ENCODE assay signal across 15 cellular contexts in genomic region chr14:71606575-71606974, GRCh38.
A peak's percentile ranks its signal among the peaks of the same experiment; 100 is the strongest.
DNase-seq lines count a peak whose midpoint lies in the region; ATAC-seq and TF ChIP-seq lines count a peak whose summit lies in the region.
"Had no signal": no experiment of that assay in that cellular context is flagged by ENCODE, and none has a peak within 500 bp of the region (broad histone marks: within the 10 kb centered on the region; RNA-seq: fewer than 3 reads in every experiment).

No MANE protein-coding gene starts in this region.

- ATAC-seq in activated CD4-positive, CD25-positive, alpha-beta regulatory T cell treated with anti-CD3 and anti-CD28 coated beads, Interleukin-2, amount 50 U/mL, for 24 hours: peak; percentile 25 to 30
- ATAC-seq in GM18868 (IDR thresholded peaks at IDR 0.05; ENCODE audit: unreplicated experiment) (peak; percentile 39), activated B cell treated with CpG ODN at 0.5 μM for 24 hours (ENCODE audit: low read depth) (no peak)
- no peak for ATAC-seq in naive thymus-derived CD8-positive, alpha-beta T cell
- ATAC-seq: K562 had no signal

- peaks cover 31% of the 10 kb centered on the region for H3K4me1 Mint-ChIP-seq in activated B cell treated with CpG ODN at 0.5 μM for 24 hours
- peaks cover 22 to 38% (median 34%) of the 10 kb centered on the region in 4 donors for H3K4me1 Mint-ChIP-seq in naive thymus-derived CD8-positive, alpha-beta T cell
- H3K4me1 Mint-ChIP-seq in activated naive CD4-positive, alpha-beta T cell treated with anti-CD3 and anti-CD28 coated beads for 36 hours (ENCODE audit: low read depth): peaks cover 33% of the 10 kb centered on the region

- H3K27me3 Mint-ChIP-seq in activated B cell treated with CpG ODN at 0.5 μM for 24 hours: no peaks in the 10 kb centered on the region
- no peaks in the 10 kb centered on the region for H3K27me3 Mint-ChIP-seq in naive thymus-derived CD8-positive, alpha-beta T cell
- H3K27me3 Mint-ChIP-seq in activated naive CD4-positive, alpha-beta T cell treated with anti-CD3 and anti-CD28 coated beads for 36 hours (ENCODE audit: low read depth): no peaks in the 10 kb centered on the region

- H3K9me3 Mint-ChIP-seq in activated B cell treated with CpG ODN at 0.5 μM for 24 hours: peaks cover 2% of the 10 kb centered on the region
- peaks cover 3 to 18% (median 8%) of the 10 kb centered on the region in 9 donors for H3K9me3 Mint-ChIP-seq in naive thymus-derived CD8-positive, alpha-beta T cell
- H3K9me3 Mint-ChIP-seq in activated naive CD4-positive, alpha-beta T cell treated with anti-CD3 and anti-CD28 coated beads for 36 hours: peaks cover 1% of the 10 kb centered on the region

- H3K27ac Mint-ChIP-seq in activated B cell treated with CpG ODN at 0.5 μM for 24 hours: peak overlapping the region; percentile 43
- peak overlapping the region in 1 of 10 donors; percentile 9 for H3K27ac Mint-ChIP-seq in naive thymus-derived CD8-positive, alpha-beta T cell
- no peak overlapping the region for H3K27ac Mint-ChIP-seq in activated naive CD4-positive, alpha-beta T cell treated with anti-CD3 and anti-CD28 coated beads for 36 hours

- no peak for DNase-seq in activated CD4-positive, CD25-positive, alpha-beta regulatory T cell (lab: John Stamatoyannopoulos, UW)
- DNase-seq in activated B cell treated with CpG ODN at 0.5 μM for 24 hours (no peak), NCI-H187 (lab: John Stamatoyannopoulos, UW) (no peak)
- DNase-seq in naive thymus-derived CD8-positive, alpha-beta T cell: no peak
- DNase-seq in activated naive CD4-positive, alpha-beta T cell treated with anti-CD3 and anti-CD28 coated beads for 36 hours: no peak
- no peak for DNase-seq in stimulated activated CD4-positive, alpha-beta T cell treated with anti-CD3 and anti-CD28 coated beads, Interleukin-15, amount 100 ng/mL, for 24 hours
- DNase-seq: 8988T, NCI-H1105, NCI-H1694 treated with DMSO at 0.1 percent for 48 hours, NCI-H2171, NCI-H82, SHP77 treated with DMSO at 0.1 percent for 48 hours had no signal

- H3K4me3 Mint-ChIP-seq in activated B cell treated with CpG ODN at 0.5 μM for 24 hours: peak overlapping the region; percentile 19
- peak overlapping the region in 6 of 10 donors; percentile 7 to 41 (median 26) for H3K4me3 Mint-ChIP-seq in naive thymus-derived CD8-positive, alpha-beta T cell
- no peak overlapping the region for H3K4me3 Mint-ChIP-seq in activated naive CD4-positive, alpha-beta T cell treated with anti-CD3 and anti-CD28 coated beads for 36 hours

- no peak for TF ChIP-seq CTCF in activated B cell treated with CpG ODN at 0.5 μM for 24 hours (IDR thresholded peaks at IDR 0.05)

- CTCF ChIA-PET in activated B cell treated with CpG ODN at 0.5 μM for 24 hours (lab: Charles Lee): no interaction called here
- CTCF ChIA-PET in activated naive CD4-positive, alpha-beta T cell treated with anti-CD3 and anti-CD28 coated beads for 36 hours (lab: Charles Lee): no interaction called here

- POLR2A ChIA-PET in activated B cell treated with CpG ODN at 0.5 μM for 24 hours (lab: Charles Lee): no interaction called here
- POLR2A ChIA-PET in naive thymus-derived CD8-positive, alpha-beta T cell (lab: Charles Lee): no interaction called here

- peaks cover 35% of the 10 kb centered on the region for H3K36me3 Mint-ChIP-seq in activated B cell treated with CpG ODN at 0.5 μM for 24 hours (ENCODE audit: low read depth)
- peaks cover 0 to 22% (median 17%) of the 10 kb centered on the region in 3 donors for H3K36me3 Mint-ChIP-seq in naive thymus-derived CD8-positive, alpha-beta T cell
- H3K36me3 Mint-ChIP-seq in activated naive CD4-positive, alpha-beta T cell treated with anti-CD3 and anti-CD28 coated beads for 36 hours (ENCODE audit: low read depth): peaks cover 8% of the 10 kb centered on the region

- intact Hi-C loops in activated B cell treated with CpG ODN at 0.5 μM for 24 hours (cut with micrococcal nuclease): no loop called here
- intact Hi-C loops in activated naive CD4-positive, alpha-beta T cell treated with anti-CD3 and anti-CD28 coated beads for 36 hours (cut with micrococcal nuclease): no loop called here

Comparison
In these comparisons a context has a peak if more than half of its experiments do, and no peak if none do; other contexts are left out.
1. ATAC-seq: peak in activated CD4-positive, CD25-positive, alpha-beta regulatory T cell treated with anti-CD3 and anti-CD28 coated beads, Interleukin-2, amount 50 U/mL, for 24 hours (2 of 2) and GM18868 (single experiment); none in activated B cell treated with CpG ODN at 0.5 μM for 24 hours (single experiment) and naive thymus-derived CD8-positive, alpha-beta T cell (0 of 2).